ENCODE assay signal across 9 cellular contexts in the genomic region with DNA sequence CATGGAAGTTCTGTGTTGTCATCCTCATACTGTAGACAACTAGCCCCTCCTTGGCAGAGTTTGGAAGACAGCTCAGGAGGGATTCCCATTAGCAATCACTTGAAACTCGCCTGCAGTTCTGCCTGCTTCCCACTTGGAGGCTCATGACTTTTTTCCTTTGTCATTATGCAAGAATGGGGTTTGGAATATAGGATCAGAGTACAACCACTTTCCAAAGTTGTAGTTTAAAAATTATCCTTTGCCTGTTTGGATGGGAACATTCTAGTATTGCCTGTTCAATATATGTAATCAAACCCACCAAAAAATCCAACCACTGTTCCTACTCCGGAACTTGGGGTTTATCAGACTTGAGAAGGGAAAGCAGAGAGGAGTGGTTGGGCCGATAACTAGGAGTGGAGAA. TPM values are rescaled to one million over a fixed set of nuclear protein-coding genes. Genes with fewer than 3 reads are reported as not detected.
A peak's percentile ranks its signal among the peaks of the same experiment; 100 is the strongest.
DNase-seq lines count a peak whose midpoint lies in the region; ATAC-seq, FAIRE-seq and TF ChIP-seq lines count a peak whose summit lies in the region.
"Had no signal": no experiment of that assay in that cellular context is flagged by ENCODE, and none has a peak within 500 bp of the region (broad histone marks: within the 10 kb centered on the region; RNA-seq: fewer than 3 reads in every experiment).

No MANE protein-coding gene starts in this region.

- H3K9ac ChIP-seq in kidney (ENCODE audit: low read length in 2 of 2), result no peak overlapping the region

- ATAC-seq in activated T-cell treated with anti-CD3 and anti-CD28 coated beads, Interleukin-2, amount 50 U/mL, for 72 hours (replicated peaks in 1 of 2), result no peak

- peak; percentile 54 for TF ChIP-seq CTCF in HFF-Myc (IDR thresholded peaks at IDR 0.05; ENCODE audit: low read depth, low read length, missing control alignments)
- TF ChIP-seq CTCF in kidney (IDR thresholded peaks at IDR 0.05; ENCODE audit: borderline replicate concordance, extremely low read depth, insufficient read depth), result peak; percentile 32

- H3K36me3 ChIP-seq in kidney (ENCODE audit: control insufficient read depth in 1 of 2, insufficient read depth in 2 of 2, low read length in 2 of 2), result peaks cover 20 to 28% of the 10 kb centered on the region in 2 donors

- intact Hi-C loops in kidney (cut with DNase I), result no loop called here
- intact Hi-C loops in activated CD4-positive, alpha-beta T cell treated with anti-CD3 and anti-CD28 coated beads, Interleukin-2, amount 10 ng/mL, durations not matched to agents 24 days and 14 days (cut with micrococcal nuclease), result no loop called here

- H3K4me1 Mint-ChIP-seq in activated CD4-positive, alpha-beta T cell treated with anti-CD3 and anti-CD28 coated beads, Interleukin-2, amount 10 ng/mL, durations not matched to agents 24 days and 14 days, result peaks cover 3% of the 10 kb centered on the region
- peaks cover 5% of the 10 kb centered on the region for H3K4me1 Mint-ChIP-seq in activated T-cell treated with anti-CD3 and anti-CD28 coated beads, Interleukin-2, amount 50 U/mL, for 72 hours (ENCODE audit: low read depth)

- H3K27me3 Mint-ChIP-seq in activated CD4-positive, alpha-beta T cell treated with anti-CD3 and anti-CD28 coated beads, Interleukin-2, amount 10 ng/mL, durations not matched to agents 24 days and 14 days, result no peaks in the 10 kb centered on the region
- peaks cover 7% of the 10 kb centered on the region for H3K27me3 Mint-ChIP-seq in activated T-cell treated with anti-CD3 and anti-CD28 coated beads, Interleukin-2, amount 50 U/mL, for 72 hours (ENCODE audit: low read depth)

- H3K4me1 ChIP-seq in kidney (ENCODE audit: control insufficient read depth in 1 of 2, insufficient read depth in 1 of 2, low read depth in 1 of 2, low read length in 2 of 2), result peaks cover 7 to 16% of the 10 kb centered on the region in 2 donors

- peak; percentile 68 for DNase-seq in ACHN
- no peak for DNase-seq in HFF-Myc (ENCODE audit: extremely low read depth, low read depth)
- peak; percentile 65 for DNase-seq in amniotic epithelial cell (ENCODE audit: low read depth)
- DNase-seq in kidney, result no peak
- no peak for DNase-seq in activated CD4-positive, alpha-beta T cell treated with anti-CD3 and anti-CD28 coated beads, Interleukin-2, amount 10 ng/mL, durations not matched to agents 24 days and 14 days
- DNase-seq in putamen (ENCODE audit: low spot score), result no peak
- no peak for DNase-seq in activated T-cell treated with anti-CD3 and anti-CD28 coated beads, Interleukin-2, amount 50 U/mL, for 72 hours
- no peak for DNase-seq in activated CD8-positive, alpha-beta memory T cell treated with anti-CD3 and anti-CD28 coated beads, Interleukin-2, amount 50 U/mL, for 48 hours
- DNase-seq: NK-92 treated with Interleukin-12 subunit alpha and Interleukin-12 subunit beta, amount 100 ng/mL, for 24 hours had no signal

- H3K9me3 Mint-ChIP-seq in activated CD4-positive, alpha-beta T cell treated with anti-CD3 and anti-CD28 coated beads, Interleukin-2, amount 10 ng/mL, durations not matched to agents 24 days and 14 days, result no peaks in the 10 kb centered on the region
- no peaks in the 10 kb centered on the region for H3K9me3 Mint-ChIP-seq in activated T-cell treated with anti-CD3 and anti-CD28 coated beads, Interleukin-2, amount 50 U/mL, for 72 hours

- in situ Hi-C loops in ACHN (cut with HindIII; ENCODE audit: low pct_ligation_motif_present, low pct_unique_long_range_greater_than_20kb, low sequenced_read_pairs), result no loop called here

- no peak for FAIRE-seq in kidney (lab: Jason Lieb, UNC)

- H3K27ac Mint-ChIP-seq in activated CD4-positive, alpha-beta T cell treated with anti-CD3 and anti-CD28 coated beads, Interleukin-2, amount 10 ng/mL, durations not matched to agents 24 days and 14 days, result no peak overlapping the region
- no peak overlapping the region for H3K27ac Mint-ChIP-seq in activated T-cell treated with anti-CD3 and anti-CD28 coated beads, Interleukin-2, amount 50 U/mL, for 72 hours

- H3K27ac ChIP-seq in kidney (ENCODE audit: low read depth in 2 of 2, low read length in 2 of 2), result peak overlapping the region in 1 of 2 donors; percentile 41

- H3K4me3 Mint-ChIP-seq in activated CD4-positive, alpha-beta T cell treated with anti-CD3 and anti-CD28 coated beads, Interleukin-2, amount 10 ng/mL, durations not matched to agents 24 days and 14 days, result no peak overlapping the region
- H3K4me3 Mint-ChIP-seq in activated T-cell treated with anti-CD3 and anti-CD28 coated beads, Interleukin-2, amount 50 U/mL, for 72 hours, result no peak overlapping the region

- H3K9me3 ChIP-seq in kidney (ENCODE audit: control insufficient read depth in 1 of 2, low read length in 2 of 2), result no peaks in the 10 kb centered on the region

- H3K4me3 ChIP-seq in HFF-Myc (replicated peaks; ENCODE audit: low read depth, low read length), result no peak overlapping the region
- H3K4me3 ChIP-seq in kidney (ENCODE audit: low read length in 2 of 2), result no peak overlapping the region

- H3K36me3 Mint-ChIP-seq in activated CD4-positive, alpha-beta T cell treated with anti-CD3 and anti-CD28 coated beads, Interleukin-2, amount 10 ng/mL, durations not matched to agents 24 days and 14 days (ENCODE audit: low read depth), result peaks cover 36% of the 10 kb centered on the region
- H3K36me3 Mint-ChIP-seq in activated T-cell treated with anti-CD3 and anti-CD28 coated beads, Interleukin-2, amount 50 U/mL, for 72 hours (ENCODE audit: insufficient read depth in 2 of 2), result peaks cover 3 to 20% of the 10 kb centered on the region in 2 donors

RNA-seq across cellular contexts. Expression of a gene that starts 2.1 kb away (rescaled TPM):
- 15.1 TPM for total RNA-seq in kidney
- polyA plus RNA-seq in kidney (ENCODE audit: insufficient read depth, low read depth, low replicate concordance), result 139 TPM
- 0.62 and 0.91 TPM in 2 replicates for total RNA-seq in activated CD4-positive, alpha-beta T cell treated with anti-CD3 and anti-CD28 coated beads, Interleukin-2, amount 10 ng/mL, durations not matched to agents 24 days and 14 days
- total RNA-seq in activated T-cell treated with anti-CD3 and anti-CD28 coated beads, Interleukin-2, amount 50 U/mL, for 72 hours, result 1 to 10 TPM; 1.6 to 3.5 TPM

RNA-seq across cellular contexts. Expression of a gene that starts 10.4 kb away (rescaled TPM):
- 68.2 TPM for total RNA-seq in kidney
- polyA plus RNA-seq in kidney (ENCODE audit: insufficient read depth, low read depth, low replicate concordance), result 242 TPM
- total RNA-seq in activated CD4-positive, alpha-beta T cell treated with anti-CD3 and anti-CD28 coated beads, Interleukin-2, amount 10 ng/mL, durations not matched to agents 24 days and 14 days, result 44.0 and 45.0 TPM in 2 replicates
- 10 to 100 TPM; 41.5 to 50.1 TPM for total RNA-seq in activated T-cell treated with anti-CD3 and anti-CD28 coated beads, Interleukin-2, amount 50 U/mL, for 72 hours

RNA-seq across cellular contexts. Expression of a gene that starts 16.5 kb away (rescaled TPM):
- 51.1 TPM for total RNA-seq in kidney
- 21.9 TPM for polyA plus RNA-seq in kidney (ENCODE audit: insufficient read depth, low read depth, low replicate concordance)
- 73.1 and 82.5 TPM in 2 replicates for total RNA-seq in activated CD4-positive, alpha-beta T cell treated with anti-CD3 and anti-CD28 coated beads, Interleukin-2, amount 10 ng/mL, durations not matched to agents 24 days and 14 days
- 100 to 1,000 TPM in 1 of 2 donors, 10 to 100 TPM in 1; 91.0 to 111 TPM for total RNA-seq in activated T-cell treated with anti-CD3 and anti-CD28 coated beads, Interleukin-2, amount 50 U/mL, for 72 hours

RNA-seq across cellular contexts. Expression of a gene that starts 44.3 kb away (rescaled TPM):
- total RNA-seq in kidney, result 1.6 TPM
- polyA plus RNA-seq in kidney (ENCODE audit: insufficient read depth, low read depth, low replicate concordance), result 0.99 TPM
- total RNA-seq in activated CD4-positive, alpha-beta T cell treated with anti-CD3 and anti-CD28 coated beads, Interleukin-2, amount 10 ng/mL, durations not matched to agents 24 days and 14 days, result 17.6 and 19.7 TPM in 2 replicates
- total RNA-seq in activated T-cell treated with anti-CD3 and anti-CD28 coated beads, Interleukin-2, amount 50 U/mL, for 72 hours, result 10 to 100 TPM in 1 of 2 donors, 1 to 10 TPM in 1; 5.8 to 12.4 TPM

Comparison
In these comparisons a context has a peak if more than half of its experiments do, and no peak if none do; other contexts are left out.
1. DNase-seq: peak in ACHN (single experiment) and amniotic epithelial cell (single experiment); none in HFF-Myc (single experiment), kidney (single experiment), activated CD4-positive, alpha-beta T cell treated with anti-CD3 and anti-CD28 coated beads, Interleukin-2, amount 10 ng/mL, durations not matched to agents 24 days and 14 days (single experiment), putamen (single experiment), activated T-cell treated with anti-CD3 and anti-CD28 coated beads, Interleukin-2, amount 50 U/mL, for 72 hours (0 of 2) and activated CD8-positive, alpha-beta memory T cell treated with anti-CD3 and anti-CD28 coated beads, Interleukin-2, amount 50 U/mL, for 48 hours (single experiment).